Comparison of ENCODE assay signal across 19 cellular contexts in genomic region chr12:34601689-34602088, GRCh38.
"Had no signal": no experiment of that assay in that cellular context is flagged by ENCODE, and none has a peak within 500 bp of the region (broad histone marks: within the 10 kb centered on the region; RNA-seq: fewer than 3 reads in every experiment).

No MANE protein-coding gene starts in this region.

- ATAC-seq: heart right ventricle; naive thymus-derived CD4-positive, alpha-beta T cell; sciatic nerve; stimulated activated naive B cell treated with anti-CD40 and anti-IgM and Interleukin-4, amounts not matched to agents 10 μg/mL and 1 μg/mL and 100 μg/mL, for 72 hours; T-cell had no signal

- H3K36me3 ChIP-seq: heart right ventricle, thoracic aorta had no signal

- H3K27ac ChIP-seq: heart right ventricle, thoracic aorta, VCaP had no signal

- H3K4me3 ChIP-seq: heart right ventricle, lung, thoracic aorta had no signal

- DNase-seq: activated CD4-positive, alpha-beta T cell treated with anti-CD3 and anti-CD28 coated beads, Interleukin-2, amount 10 ng/mL, durations not matched to agents 7 days and 5 days; activated CD4-positive, CD25-positive, alpha-beta regulatory T cell treated with anti-CD3 and anti-CD28 coated beads, Interleukin-2, amount 50 U/mL, for 72 hours; activated naive CD4-positive, alpha-beta T cell; activated naive CD8-positive, alpha-beta T cell treated with anti-CD3 and anti-CD28 coated beads, Interleukin-2, amount 10 ng/mL, durations not matched to agents 7 days and 5 days; activated T-cell treated with anti-CD3 and anti-CD28 coated beads, Interleukin-2, amount 50 U/mL, for 1 hour; amniotic stem cell; cerebellar nuclear complex; effector CD4-positive, alpha-beta T cell; heart right ventricle; naive thymus-derived CD4-positive, alpha-beta T cell; small intestine; stimulated activated CD4-positive, alpha-beta T cell treated with anti-CD3 and anti-CD28 coated beads, Interleukin-2, amount 100 ng/mL, for 48 hours; stimulated activated CD8-positive, alpha-beta memory T cell treated with anti-CD3 and anti-CD28 coated beads, Interleukin-4, amount 100 ng/mL, for 48 hours; stimulated activated naive B cell treated with anti-CD40 and anti-IgM and Interleukin-4, amounts not matched to agents 10 μg/mL and 1 μg/mL and 100 μg/mL, for 72 hours had no signal

- H3K4me1 ChIP-seq: heart right ventricle had no signal
